ENCODE assay signal across 20 cellular contexts in the genomic region with DNA sequence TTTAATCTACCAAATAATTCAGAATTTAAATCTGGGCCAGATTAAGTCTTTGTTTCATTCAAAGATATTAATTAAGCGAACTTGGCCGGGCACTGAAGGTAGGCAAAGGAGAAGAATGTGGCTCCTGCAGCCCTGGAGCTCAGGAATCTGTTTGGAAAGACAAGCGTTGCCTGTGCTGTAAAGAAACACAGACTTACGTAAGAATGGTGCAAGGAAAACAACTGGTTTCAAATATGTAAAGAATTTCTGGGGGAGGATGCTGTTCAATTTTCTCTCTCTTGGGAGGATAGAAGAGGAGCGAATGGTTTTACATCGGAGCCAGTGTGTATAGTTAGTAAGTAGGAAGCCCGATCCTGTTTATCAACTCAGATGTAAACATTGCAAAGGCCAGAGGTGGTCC.
DNase-seq lines count a peak whose midpoint lies in the region; ATAC-seq and TF ChIP-seq lines count a peak whose summit lies in the region.
"Had no signal": no experiment of that assay in that cellular context is flagged by ENCODE, and none has a peak within 500 bp of the region (broad histone marks: within the 10 kb centered on the region; RNA-seq: fewer than 3 reads in every experiment).

No MANE protein-coding gene starts in this region.

- TF ChIP-seq CTCF in GM23338 (conservative IDR thresholded peaks at IDR 0.05; ENCODE audit: low read depth in 2 of 2) (no peak), cardiac fibroblast (IDR thresholded peaks at IDR 0.05; ENCODE audit: low read depth, low read length) (no peak)

- H3K27ac Mint-ChIP-seq in GM23338 = no peak overlapping the region
- H3K27ac Mint-ChIP-seq: activated naive CD4-positive, alpha-beta T cell treated with anti-CD3 and anti-CD28 coated beads, Interleukin-2, amount 50 U/mL, for 24 hours had no signal

- H4K20me1 ChIP-seq in GM23338 (replicated peaks; ENCODE audit: insufficient read depth) (no peaks in the 10 kb centered on the region), Karpas-422 (ENCODE audit: insufficient read depth, low read depth, low read length) (no peaks in the 10 kb centered on the region)
- H4K20me1 ChIP-seq: BLaER1 treated with 17β-estradiol and CSF1 and Interleukin-3, amounts not matched to agents 10 nM and 100 nM had no signal

- H3K9ac ChIP-seq in skeletal muscle satellite cell (ENCODE audit: low read depth, low read length) (no peak overlapping the region), Karpas-422 (ENCODE audit: low read length) (no peak overlapping the region)
- H3K9ac ChIP-seq: BLaER1 treated with 17β-estradiol and CSF1 and Interleukin-3, amounts not matched to agents 10 nM and 100 nM had no signal

- ATAC-seq in GM23338 (peak; percentile 69), HG03139 (IDR thresholded peaks at IDR 0.05; ENCODE audit: unreplicated experiment) (no peak)
- ATAC-seq: foreskin keratinocyte had no signal

- no peaks in the 10 kb centered on the region; the same call in 2 of the 3 replicates for H3K9me3 Mint-ChIP-seq in GM23338

- no peaks in the 10 kb centered on the region for H3K36me3 ChIP-seq in GM23338 (ENCODE audit: insufficient read depth)
- H3K36me3 ChIP-seq in skeletal muscle satellite cell (ENCODE audit: insufficient read depth, low read length) = no peaks in the 10 kb centered on the region
- H3K36me3 ChIP-seq in Karpas-422 (ENCODE audit: insufficient read depth, low read length) = no peaks in the 10 kb centered on the region
- H3K36me3 ChIP-seq: cardiac muscle cell, left ventricle myocardium inferior, thoracic aorta had no signal

- peaks cover 11% of the 10 kb centered on the region; the same call in 2 of the 3 replicates for H3K4me1 Mint-ChIP-seq in GM23338
- H3K4me1 Mint-ChIP-seq: activated naive CD4-positive, alpha-beta T cell treated with anti-CD3 and anti-CD28 coated beads, Interleukin-2, amount 50 U/mL, for 24 hours had no signal

- H3K9me3 ChIP-seq in skeletal muscle satellite cell (replicated peaks; ENCODE audit: low read length) (no peaks in the 10 kb centered on the region), Karpas-422 (ENCODE audit: low read length) (no peaks in the 10 kb centered on the region)
- H3K9me3 ChIP-seq: thoracic aorta had no signal

- H3K27ac ChIP-seq in GM23338 (ENCODE audit: low read depth) (no peak overlapping the region), Karpas-422 (ENCODE audit: low read length) (no peak overlapping the region)
- H3K27ac ChIP-seq: cardiac muscle cell, foreskin keratinocyte, left ventricle myocardium inferior, RWPE1, thoracic aorta had no signal

- DNase-seq in GM23338 (ENCODE audit: low spot score) = peak; percentile 47
- DNase-seq in cardiac fibroblast (ENCODE audit: low read depth in 2 of 2) = peak; percentile 83 to 91
- DNase-seq in iris pigment epithelial cell (ENCODE audit: low read depth) = peak; percentile 75
- no peak for DNase-seq in stimulated activated CD4-positive, alpha-beta T cell treated with anti-CD3 and anti-CD28 coated beads, Interleukin-15, amount 100 ng/mL, for 24 hours
- no peak for DNase-seq in NK-92 (lab: John Stamatoyannopoulos, UW; ENCODE audit: unreplicated experiment)
- DNase-seq in Karpas-422 = no peak
- DNase-seq: DMS153; foreskin keratinocyte; NCI-H2227 treated with DMSO at 0.1 percent for 48 hours; NK-92 treated with Interleukin-12 subunit alpha and Interleukin-12 subunit beta, amount 100 ng/mL, for 24 hours; posterior cingulate gyrus; SW 1271 had no signal

- H3K4me1 ChIP-seq in GM23338 (ENCODE audit: insufficient read depth) (no peaks in the 10 kb centered on the region; the same call in 1 of the 2 replicates), skeletal muscle satellite cell (ENCODE audit: control insufficient read depth, insufficient read depth, low read length) (peaks cover 8% of the 10 kb centered on the region), Karpas-422 (ENCODE audit: low read length) (no peaks in the 10 kb centered on the region)
- H3K4me1 ChIP-seq: foreskin keratinocyte had no signal

- H3K4me3 Mint-ChIP-seq in GM23338 = no peak overlapping the region
- H3K4me3 Mint-ChIP-seq: activated naive CD4-positive, alpha-beta T cell treated with anti-CD3 and anti-CD28 coated beads, Interleukin-2, amount 50 U/mL, for 24 hours had no signal

- H2AFZ ChIP-seq in GM23338 (no peak overlapping the region), Karpas-422 (ENCODE audit: low read length) (no peak overlapping the region)

- H3K36me3 Mint-ChIP-seq in GM23338 (ENCODE audit: low read depth) = peaks cover 4% of the 10 kb centered on the region

- peaks cover 7% of the 10 kb centered on the region for H3K9me2 ChIP-seq in GM23338 (ENCODE audit: insufficient read depth)
- no peaks in the 10 kb centered on the region for H3K9me2 ChIP-seq in Karpas-422 (replicated peaks; ENCODE audit: insufficient read depth, low read length)

- no peak overlapping the region for H3K4me2 ChIP-seq in GM23338
- peak overlapping the region; percentile 67 for H3K4me2 ChIP-seq in skeletal muscle satellite cell (ENCODE audit: low read length)
- H3K4me2 ChIP-seq in Karpas-422 (ENCODE audit: low read depth, low read length, poor library complexity, severe bottlenecking) = no peak overlapping the region

- H3K4me3 ChIP-seq in GM23338 = no peak overlapping the region
- H3K4me3 ChIP-seq in cardiac fibroblast (replicated peaks in 1 of 2; ENCODE audit: low read depth in 2 of 2, low read length in 2 of 2) = no peak overlapping the region
- H3K4me3 ChIP-seq in skeletal muscle satellite cell (ENCODE audit: low read length) = no peak overlapping the region
- no peak overlapping the region for H3K4me3 ChIP-seq in Karpas-422 (ENCODE audit: low read length)
- H3K4me3 ChIP-seq: BLaER1 treated with 17β-estradiol and CSF1 and Interleukin-3, amounts not matched to agents 10 nM and 100 nM; cardiac muscle cell; left ventricle myocardium inferior; thoracic aorta had no signal

- no peaks in the 10 kb centered on the region for H3K79me2 ChIP-seq in GM23338 (replicated peaks; ENCODE audit: insufficient read depth)
- H3K79me2 ChIP-seq in Karpas-422 (ENCODE audit: low read length) = no peaks in the 10 kb centered on the region

- H3K27me3 ChIP-seq in GM23338 (ENCODE audit: insufficient read depth) (no peaks in the 10 kb centered on the region), skeletal muscle satellite cell (ENCODE audit: control insufficient read depth, insufficient read depth, low read length) (no peaks in the 10 kb centered on the region), Karpas-422 (ENCODE audit: low read length) (no peaks in the 10 kb centered on the region)
- H3K27me3 ChIP-seq: BLaER1 treated with 17β-estradiol and CSF1 and Interleukin-3, amounts not matched to agents 10 nM and 100 nM; cardiac muscle cell had no signal

- H3K27me3 Mint-ChIP-seq in GM23338 (ENCODE audit: insufficient read depth, low read depth, poor library complexity) = no peaks in the 10 kb centered on the region
- H3K27me3 Mint-ChIP-seq: activated naive CD4-positive, alpha-beta T cell treated with anti-CD3 and anti-CD28 coated beads, Interleukin-2, amount 50 U/mL, for 24 hours had no signal

- H3F3A ChIP-seq in GM23338 (replicated peaks; ENCODE audit: low read depth) = no peaks in the 10 kb centered on the region

TF ChIP-seq in GM23338, 12 proteins besides CTCF, POLR2A, EP300 and RAD21:
- no peak for TF ChIP-seq ZNF331 (CRISPR knock-in tag; IDR thresholded peaks at IDR 0.05; ENCODE audit: low read depth)
- TF ChIP-seq, protein P1, sequence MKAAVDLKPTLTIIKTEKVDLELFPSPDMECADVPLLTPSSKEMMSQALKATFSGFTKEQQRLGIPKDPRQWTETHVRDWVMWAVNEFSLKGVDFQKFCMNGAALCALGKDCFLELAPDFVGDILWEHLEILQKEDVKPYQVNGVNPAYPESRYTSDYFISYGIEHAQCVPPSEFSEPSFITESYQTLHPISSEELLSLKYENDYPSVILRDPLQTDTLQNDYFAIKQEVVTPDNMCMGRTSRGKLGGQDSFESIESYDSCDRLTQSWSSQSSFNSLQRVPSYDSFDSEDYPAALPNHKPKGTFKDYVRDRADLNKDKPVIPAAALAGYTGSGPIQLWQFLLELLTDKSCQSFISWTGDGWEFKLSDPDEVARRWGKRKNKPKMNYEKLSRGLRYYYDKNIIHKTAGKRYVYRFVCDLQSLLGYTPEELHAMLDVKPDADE (IDR thresholded peaks at IDR 0.05) = no peak
- no peak for TF ChIP-seq POLR2AphosphoS5 (IDR thresholded peaks at IDR 0.05; ENCODE audit: low read depth)
- no peak for TF ChIP-seq EZH2phosphoT487 (IDR thresholded peaks at IDR 0.05; ENCODE audit: unreplicated experiment)
- no peak for TF ChIP-seq EZH2 (IDR thresholded peaks at IDR 0.05; ENCODE audit: low read depth, unreplicated experiment)
TF ChIP-seq in GM23338: peak in this region for 0.

Comparison
In these comparisons a context has a peak if more than half of its experiments do, and no peak if none do; other contexts are left out.
1. DNase-seq: peak in GM23338 (single experiment), cardiac fibroblast (2 of 2) and iris pigment epithelial cell (single experiment); none in stimulated activated CD4-positive, alpha-beta T cell treated with anti-CD3 and anti-CD28 coated beads, Interleukin-15, amount 100 ng/mL, for 24 hours (single experiment), NK-92 (single experiment) and Karpas-422 (single experiment).